8 cellular contexts compared by ENCODE assay signal in genomic region chr1:93615201-93616150, GRCh38.
DNase-seq lines count a peak whose midpoint lies in the region; ATAC-seq and TF ChIP-seq lines count a peak whose summit lies in the region.

No MANE protein-coding gene starts in this region.

- H3K4me3 ChIP-seq in right lobe of liver, result no peak overlapping the region

- peak; percentile 12 for TF ChIP-seq POLR2A in right lobe of liver (IDR thresholded peaks at IDR 0.05)

- H3K27ac ChIP-seq in right lobe of liver, result peak overlapping the region; percentile 45 to 95 (median 61)

- no peaks in the 10 kb centered on the region for H3K27me3 ChIP-seq in right lobe of liver

- 55% methylated on average over 13 of the region's 20 CpGs for WGBS in right lobe of liver (ENCODE audit: insufficient coverage, low coverage, low lambda C conversion rate, missing lambda C conversion rate)

- no peaks in the 10 kb centered on the region for H3K36me3 ChIP-seq in right lobe of liver

- peak; percentile 65 for ATAC-seq in GM21825 (IDR thresholded peaks at IDR 0.05; ENCODE audit: unreplicated experiment)
- peak; percentile 79 for ATAC-seq in activated naive CD8-positive, alpha-beta T cell treated with anti-CD3 and anti-CD28 coated beads, Interleukin-2, amount 50 U/mL, for 24 hours
- ATAC-seq in right lobe of liver, result peak in 3 of 4 donors; percentile 5 to 42 (median 17)

- H3K4me1 Mint-ChIP-seq in IgD-negative memory B cell (peaks cover 28 to 56% (median 41%) of the 10 kb centered on the region in 3 donors), type B pancreatic cell (ENCODE audit: unreplicated experiment) (peaks cover 84% of the 10 kb centered on the region)
- peaks cover 27% of the 10 kb centered on the region for H3K4me1 Mint-ChIP-seq in activated naive CD8-positive, alpha-beta T cell treated with anti-CD3 and anti-CD28 coated beads, Interleukin-2, amount 50 U/mL, for 24 hours

- H3K27me3 Mint-ChIP-seq in IgD-negative memory B cell (no peaks in the 10 kb centered on the region), type B pancreatic cell (no peaks in the 10 kb centered on the region)
- H3K27me3 Mint-ChIP-seq in activated naive CD8-positive, alpha-beta T cell treated with anti-CD3 and anti-CD28 coated beads, Interleukin-2, amount 50 U/mL, for 24 hours, result peaks cover 5% of the 10 kb centered on the region

- H3K9me3 ChIP-seq in right lobe of liver, result no peaks in the 10 kb centered on the region

- H3K4me1 ChIP-seq in right lobe of liver, result peaks cover 0 to 68% (median 26%) of the 10 kb centered on the region in 4 donors

- peak overlapping the region; percentile 35 to 63 (median 37) for H3K27ac Mint-ChIP-seq in IgD-negative memory B cell
- H3K27ac Mint-ChIP-seq in activated naive CD8-positive, alpha-beta T cell treated with anti-CD3 and anti-CD28 coated beads, Interleukin-2, amount 50 U/mL, for 24 hours, result peak overlapping the region; percentile 88
- peak overlapping the region; percentile 66 for H3K27ac Mint-ChIP-seq in type B pancreatic cell

- intact Hi-C loops in right lobe of liver (cut with DNase I), result loop anchor here in 1 of 2 donors (10.0 kb wide), 1 partner anchor 181 kb away; no protein-coding TSS in a partner anchor

- H3K36me3 Mint-ChIP-seq in IgD-negative memory B cell (no peaks in the 10 kb centered on the region), type B pancreatic cell (peaks cover 12% of the 10 kb centered on the region)
- no peaks in the 10 kb centered on the region for H3K36me3 Mint-ChIP-seq in activated naive CD8-positive, alpha-beta T cell treated with anti-CD3 and anti-CD28 coated beads, Interleukin-2, amount 50 U/mL, for 24 hours (ENCODE audit: low read depth)

- peak overlapping the region in 3 of 4 donors; percentile 44 to 78 (median 71) for H3K4me3 Mint-ChIP-seq in IgD-negative memory B cell
- H3K4me3 Mint-ChIP-seq in activated naive CD8-positive, alpha-beta T cell treated with anti-CD3 and anti-CD28 coated beads, Interleukin-2, amount 50 U/mL, for 24 hours, result no peak overlapping the region
- no peak overlapping the region for H3K4me3 Mint-ChIP-seq in type B pancreatic cell

- H3K9me3 Mint-ChIP-seq in IgD-negative memory B cell, result no peaks in the 10 kb centered on the region
- H3K9me3 Mint-ChIP-seq in activated naive CD8-positive, alpha-beta T cell treated with anti-CD3 and anti-CD28 coated beads, Interleukin-2, amount 50 U/mL, for 24 hours, result no peaks in the 10 kb centered on the region
- H3K9me3 Mint-ChIP-seq in type B pancreatic cell, result peaks cover under 1% of the 10 kb centered on the region

- in situ Hi-C loops in GM13977 (cut with MboI; ENCODE audit: low pct_unique_long_range_greater_than_20kb, low sequenced_read_pairs, unreplicated experiment), result no loop called here

- DNase-seq in GM13977 (ENCODE audit: low spot score) (peak; percentile 78), right lobe of liver (peak in 2 of 3 donors; percentile 60 to 62), type B pancreatic cell (ENCODE audit: extremely low spot score, unreplicated experiment) (no peak), SIG-M5 treated with dmso at 0.1 percent for 504 hours (lab: John Stamatoyannopoulos, UW; ENCODE audit: unreplicated experiment) (no peak), Kasumi-1 (lab: John Stamatoyannopoulos, UW) (no peak)
- DNase-seq in activated naive CD8-positive, alpha-beta T cell treated with anti-CD3 and anti-CD28 coated beads, Interleukin-2, amount 50 U/mL, for 24 hours, result peak; percentile 52

- TF ChIP-seq CTCF in GM13977 (IDR thresholded peaks at IDR 0.05; ENCODE audit: extremely low read depth, insufficient read depth, missing control alignments) (no peak), right lobe of liver (IDR thresholded peaks at IDR 0.05) (no peak), type B pancreatic cell (conservative IDR thresholded peaks at IDR 0.05) (no peak)

Comparison
In these comparisons a context has a peak if more than half of its experiments do, and no peak if none do; other contexts are left out.
1. DNase-seq: peak in GM13977 (single experiment), activated naive CD8-positive, alpha-beta T cell treated with anti-CD3 and anti-CD28 coated beads, Interleukin-2, amount 50 U/mL, for 24 hours (single experiment) and right lobe of liver (2 of 3); none in type B pancreatic cell (single experiment), SIG-M5 treated with dmso at 0.1 percent for 504 hours (single experiment) and Kasumi-1 (0 of 2).
2. ATAC-seq: peak in every context shown above with its lines; median percentile 79 in activated naive CD8-positive, alpha-beta T cell treated with anti-CD3 and anti-CD28 coated beads, Interleukin-2, amount 50 U/mL, for 24 hours; 65 in GM21825; 17 in right lobe of liver.
3. H3K27ac Mint-ChIP-seq: peak in every context shown above with its lines; median percentile 88 in activated naive CD8-positive, alpha-beta T cell treated with anti-CD3 and anti-CD28 coated beads, Interleukin-2, amount 50 U/mL, for 24 hours; 66 in type B pancreatic cell; 37 in IgD-negative memory B cell.
4. H3K4me3 Mint-ChIP-seq: peak in IgD-negative memory B cell (3 of 4); none in activated naive CD8-positive, alpha-beta T cell treated with anti-CD3 and anti-CD28 coated beads, Interleukin-2, amount 50 U/mL, for 24 hours (single experiment) and type B pancreatic cell (single experiment).